ENCODE assay signal across 20 cellular contexts in the genomic region with DNA sequence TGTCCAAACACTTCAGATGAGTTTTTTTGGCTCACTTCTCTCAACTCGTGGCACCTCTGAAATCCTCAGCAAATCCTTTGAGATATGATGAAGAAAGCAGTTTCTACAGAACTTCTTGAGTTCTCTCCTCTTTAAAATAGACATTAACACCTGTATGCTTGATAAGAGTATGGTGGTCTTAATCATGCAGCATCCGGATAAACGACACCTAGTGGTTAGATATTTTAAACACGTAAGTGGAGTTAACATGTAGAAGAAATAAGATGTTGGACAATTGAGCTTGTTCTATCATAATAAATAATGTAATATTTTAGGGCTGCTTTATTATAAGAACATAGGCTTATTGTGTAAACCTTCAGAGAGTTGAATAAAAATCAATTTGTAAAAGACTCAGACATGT.
DNase-seq lines count a peak whose midpoint lies in the region; ATAC-seq and TF ChIP-seq lines count a peak whose summit lies in the region.
"Had no signal": no experiment of that assay in that cellular context is flagged by ENCODE, and none has a peak within 500 bp of the region (broad histone marks: within the 10 kb centered on the region; RNA-seq: fewer than 3 reads in every experiment).

No MANE protein-coding gene starts in this region.

- H3K4me1 Mint-ChIP-seq in MCF 10A (ENCODE audit: insufficient read depth, unreplicated experiment) = no peaks in the 10 kb centered on the region
- H3K4me1 Mint-ChIP-seq: mesothelial cell of epicardium had no signal

- TF ChIP-seq POLR2A in breast epithelium (IDR thresholded peaks at IDR 0.05) = no peak

- H3K4me3 ChIP-seq in breast epithelium (no peak overlapping the region), epithelial cell of proximal tubule (ENCODE audit: low read depth, low read length) (no peak overlapping the region), left ventricle myocardium inferior (no peak overlapping the region)
- H3K4me3 ChIP-seq: gastroesophageal sphincter, skin epidermis had no signal

- no peak overlapping the region for H3K27ac ChIP-seq in breast epithelium
- no peak overlapping the region for H3K27ac ChIP-seq in left ventricle myocardium inferior (replicated peaks)
- H3K27ac ChIP-seq: gastroesophageal sphincter, HL-60, skin epidermis had no signal

- no peaks in the 10 kb centered on the region for H3K4me1 ChIP-seq in breast epithelium
- no peaks in the 10 kb centered on the region for H3K4me1 ChIP-seq in left ventricle myocardium inferior
- H3K4me1 ChIP-seq: gastroesophageal sphincter had no signal

- TF ChIP-seq CTCF in MCF 10A (IDR thresholded peaks at IDR 0.05; ENCODE audit: unreplicated experiment) (no peak), breast epithelium (IDR thresholded peaks at IDR 0.05) (no peak), epithelial cell of proximal tubule (conservative IDR thresholded peaks at IDR 0.05; ENCODE audit: low read depth, low read length) (peak; percentile 37), left ventricle myocardium inferior (IDR thresholded peaks at IDR 0.05; ENCODE audit: borderline replicate concordance) (no peak)

- DNase-seq in MCF 10A (ENCODE audit: unreplicated experiment) = peak; percentile 1
- no peak for DNase-seq in breast epithelium (ENCODE audit: low spot score in 2 of 2)
- DNase-seq in OCI-M1 (lab: John Stamatoyannopoulos, UW) = peak; percentile 42
- no peak for DNase-seq in epithelial cell of proximal tubule (ENCODE audit: low read depth)
- no peak for DNase-seq in NCI-H446 (lab: John Stamatoyannopoulos, UW)
- DNase-seq in NCI-H1436 treated with DMSO at 0.1 percent for 48 hours (lab: John Stamatoyannopoulos, UW) = no peak
- DNase-seq in left ventricle myocardium inferior = no peak
- DNase-seq: activated CD4-positive, alpha-beta T cell treated with anti-CD3 and anti-CD28 coated beads for 1 hour; activated CD8-positive, alpha-beta memory T cell treated with anti-CD3 and anti-CD28 coated beads, Interleukin-2, amount 50 U/mL, for 48 hours; AML-193; central memory CD4-positive, alpha-beta T cell; NCI-H2029 treated with DMSO at 0.1 percent for 48 hours; occipital lobe had no signal

- no peak for ATAC-seq in GM21390 (IDR thresholded peaks at IDR 0.05; ENCODE audit: unreplicated experiment)
- ATAC-seq: activated naive CD4-positive, alpha-beta T cell treated with anti-CD3 and anti-CD28 coated beads, Interleukin-2, amount 50 U/mL, for 72 hours; gastroesophageal sphincter had no signal

- H3K9me3 ChIP-seq in breast epithelium (no peaks in the 10 kb centered on the region), left ventricle myocardium inferior (replicated peaks) (no peaks in the 10 kb centered on the region)
- H3K9me3 ChIP-seq: gastroesophageal sphincter had no signal

- no peak overlapping the region for H3K27ac Mint-ChIP-seq in MCF 10A (ENCODE audit: low read depth, unreplicated experiment)
- H3K27ac Mint-ChIP-seq: activated naive CD4-positive, alpha-beta T cell treated with anti-CD3 and anti-CD28 coated beads, Interleukin-2, amount 50 U/mL, for 72 hours; mesothelial cell of epicardium; stimulated activated naive CD8-positive, alpha-beta T cell treated with anti-CD3 and anti-CD28 coated beads, Interleukin-15, Interleukin-2, amounts not matched to agents 100 ng/mL and 50 ng/mL, for 24 hours had no signal

- CTCF ChIA-PET in MCF 10A (lab: Yijun Ruan, JAX) = interaction anchor here (0.6 kb wide), 1 partner anchor 1959 kb away, joined by 4 read pairs; no protein-coding TSS in a partner anchor

- H3K27me3 Mint-ChIP-seq in MCF 10A (ENCODE audit: insufficient read depth, unreplicated experiment) = no peaks in the 10 kb centered on the region
- H3K27me3 Mint-ChIP-seq: stimulated activated naive CD8-positive, alpha-beta T cell treated with anti-CD3 and anti-CD28 coated beads, Interleukin-15, Interleukin-2, amounts not matched to agents 100 ng/mL and 50 ng/mL, for 24 hours had no signal

- POLR2A ChIA-PET in MCF 10A (lab: Yijun Ruan, JAX) = no interaction called here

- H3K27me3 ChIP-seq in breast epithelium = no peaks in the 10 kb centered on the region
- no peaks in the 10 kb centered on the region for H3K27me3 ChIP-seq in left ventricle myocardium inferior (ENCODE audit: low read depth)
- H3K27me3 ChIP-seq: gastroesophageal sphincter had no signal

- H3K36me3 ChIP-seq in breast epithelium (no peaks in the 10 kb centered on the region), left ventricle myocardium inferior (no peaks in the 10 kb centered on the region)
- H3K36me3 ChIP-seq: gastroesophageal sphincter had no signal

- no peaks in the 10 kb centered on the region for H3K36me3 Mint-ChIP-seq in MCF 10A (ENCODE audit: insufficient read depth, unreplicated experiment)
- H3K36me3 Mint-ChIP-seq: activated naive CD4-positive, alpha-beta T cell treated with anti-CD3 and anti-CD28 coated beads, Interleukin-2, amount 50 U/mL, for 72 hours; mesothelial cell of epicardium had no signal

- no peak overlapping the region for H3K4me3 Mint-ChIP-seq in MCF 10A (ENCODE audit: unreplicated experiment)
- H3K4me3 Mint-ChIP-seq: mesothelial cell of epicardium; stimulated activated naive CD8-positive, alpha-beta T cell treated with anti-CD3 and anti-CD28 coated beads, Interleukin-15, Interleukin-2, amounts not matched to agents 100 ng/mL and 50 ng/mL, for 24 hours had no signal

- BruUV-seq in MCF 10A (replicated peaks; lab: Mats Ljungman, UMichigan) = no TSS peak

- intact Hi-C loops in MCF 10A (cut with micrococcal nuclease) = no loop called here
- intact Hi-C loops in breast epithelium (cut with DNase I; ENCODE audit: low total_unique reads) = no loop called here
- intact Hi-C loops in left ventricle myocardium inferior (cut with micrococcal nuclease) = no loop called here

- no peaks in the 10 kb centered on the region for H3K9me3 Mint-ChIP-seq in MCF 10A (ENCODE audit: unreplicated experiment)
- H3K9me3 Mint-ChIP-seq: mesothelial cell of epicardium; stimulated activated naive CD8-positive, alpha-beta T cell treated with anti-CD3 and anti-CD28 coated beads, Interleukin-15, Interleukin-2, amounts not matched to agents 100 ng/mL and 50 ng/mL, for 24 hours had no signal

Comparison
In these comparisons a context has a peak if more than half of its experiments do, and no peak if none do; other contexts are left out.
1. DNase-seq: peak in MCF 10A (single experiment) and OCI-M1 (single experiment); none in breast epithelium (0 of 2), epithelial cell of proximal tubule (single experiment), NCI-H446 (0 of 2), NCI-H1436 treated with DMSO at 0.1 percent for 48 hours (single experiment) and left ventricle myocardium inferior (single experiment).